Comparison of ENCODE assay signal across 1 cellular context in genomic region chr5:81954796-81955195, GRCh38.
TF ChIP-seq lines count a peak whose summit lies in the region.
"Not testable (repeated sequence)": the region's sequence is repeated elsewhere in the genome, so short reads cannot be mapped to it uniquely, and the experiment has no call there.

No MANE protein-coding gene starts in this region.

TF ChIP-seq in K562, 482 proteins besides CTCF, POLR2A, EP300 and RAD21 (continued from another document):
- TF ChIP-seq ZBTB40 (IDR thresholded peaks at IDR 0.05) (peak; percentile 79), NBN (IDR thresholded peaks at IDR 0.05; ENCODE audit: low read depth) (peak; percentile 79; the same call in 1 of the 2 replicates), GABPB1 (CRISPR knock-in tag; IDR thresholded peaks at IDR 0.05) (peak; percentile 60), TEAD4 (IDR thresholded peaks at IDR 0.05; ENCODE audit: low read length) (peak; percentile 64), ZEB2 (IDR thresholded peaks at IDR 0.05) (peak; percentile 90), NR2C1 (IDR thresholded peaks at IDR 0.05) (peak; percentile 78), NR2C1 (tag; IDR thresholded peaks at IDR 0.05) (peak; percentile 80), POLR2B (IDR thresholded peaks at IDR 0.05; ENCODE audit: low read depth, partially characterized antibody) (peak; percentile 24), ARID1B (IDR thresholded peaks at IDR 0.05) (peak; percentile 96), NFIC (IDR thresholded peaks at IDR 0.05) (peak; percentile 57), ZNF444 (CRISPR knock-in tag; IDR thresholded peaks at IDR 0.05) (peak; percentile 22; the same call in 1 of the 2 replicates), SMARCC2 (IDR thresholded peaks at IDR 0.05; ENCODE audit: low read depth) (peak; percentile 79), ATF7 (IDR thresholded peaks at IDR 0.05) (peak; percentile 55), MAZ (CRISPR knock-in tag; conservative IDR thresholded peaks at IDR 0.05 in 1 of 2, IDR thresholded peaks at IDR 0.05 in 1 of 2) (peak; percentile 22 to 42; a peak in 2 of 4 replicates), DACH1 (IDR thresholded peaks at IDR 0.05; ENCODE audit: partially characterized antibody) (peak; percentile 48), MTA1 (IDR thresholded peaks at IDR 0.05; ENCODE audit: borderline replicate concordance) (peak; percentile 70; the same call in 1 of the 2 replicates), EGR1 (conservative IDR thresholded peaks at IDR 0.05) (peak; percentile 61), L3MBTL2 (IDR thresholded peaks at IDR 0.05) (peak; percentile 41; the same call in 1 of the 2 replicates), SMARCA4 (IDR thresholded peaks at IDR 0.05) (peak; percentile 97), ZBTB7A (IDR thresholded peaks at IDR 0.05; ENCODE audit: borderline replicate concordance, control insufficient read depth, low read depth, low read length) (peak; percentile 54; the same call in 1 of the 2 replicates), NCOA1 (IDR thresholded peaks at IDR 0.05; ENCODE audit: low read depth) (peak; percentile 82; the same call in 1 of the 2 replicates), ETV1 (tag; conservative IDR thresholded peaks at IDR 0.05; ENCODE audit: low read depth) (peak; percentile 92), GATAD2A (IDR thresholded peaks at IDR 0.05) (peak; percentile 92; the same call in 1 of the 2 replicates), JUND (IDR thresholded peaks at IDR 0.05; ENCODE audit: borderline replicate concordance, low read depth, low read length) (peak; percentile 44; the same call in 1 of the 2 replicates), JUND (tag; IDR thresholded peaks at IDR 0.05; ENCODE audit: borderline replicate concordance, low read depth, low read length) (peak; percentile 39; the same call in 1 of the 3 replicates), MBD2 (IDR thresholded peaks at IDR 0.05; ENCODE audit: borderline replicate concordance, low read depth) (peak; percentile 56; the same call in 1 of the 2 replicates), MLLT1 (IDR thresholded peaks at IDR 0.05) (peak in 1 of 2 experiments; percentile 42; a peak in 1 of 4 replicates), NCOR1 (IDR thresholded peaks at IDR 0.05) (peak; percentile 86), ETV5 (CRISPR knock-in tag; IDR thresholded peaks at IDR 0.05; ENCODE audit: low read depth) (peak; percentile 97), AFF1 (IDR thresholded peaks at IDR 0.05; ENCODE audit: low read depth in 1 of 2, partially characterized antibody in 2 of 2) (peak in 1 of 2 experiments; percentile 38), EHMT2 (IDR thresholded peaks at IDR 0.05) (peak; percentile 11; the same call in 1 of the 2 replicates), TRIM24 (IDR thresholded peaks at IDR 0.05) (peak; percentile 77 to 90; a peak in 3 of 4 replicates), NFRKB (IDR thresholded peaks at IDR 0.05; ENCODE audit: low read depth) (peak; percentile 62; the same call in 1 of the 2 replicates), CBFA2T2 (conservative IDR thresholded peaks at IDR 0.05) (peak; percentile 77), CXXC5 (CRISPR knock-in tag; IDR thresholded peaks at IDR 0.05) (peak; percentile 69)
- not testable (repeated sequence) for TF ChIP-seq ZBTB40 (CRISPR knock-in tag; IDR thresholded peaks at IDR 0.05); TEAD4 (CRISPR knock-in tag; IDR thresholded peaks at IDR 0.05; ENCODE audit: borderline replicate concordance)
